Comparison of ENCODE assay signal across 15 cellular contexts in genomic region chr1:51281807-51282206, GRCh38. TPM values are rescaled to one million over a fixed set of nuclear protein-coding genes. Genes with fewer than 3 reads are reported as not detected.
DNase-seq lines count a peak whose midpoint lies in the region; ATAC-seq and TF ChIP-seq lines count a peak whose summit lies in the region.
"Had no signal": no experiment of that assay in that cellular context is flagged by ENCODE, and none has a peak within 500 bp of the region (broad histone marks: within the 10 kb centered on the region; RNA-seq: fewer than 3 reads in every experiment).

No MANE protein-coding gene starts in this region.

- H3K27ac ChIP-seq in right atrium auricular region: no peak overlapping the region
- H3K27ac ChIP-seq in heart right ventricle: no peak overlapping the region
- no peak overlapping the region for H3K27ac ChIP-seq in HEK293 (ENCODE audit: extremely low read depth, low read depth, low read length)
- peak overlapping the region; percentile 42 to 64 for H3K27ac ChIP-seq in thoracic aorta
- no peak overlapping the region for H3K27ac ChIP-seq in mesendoderm (ENCODE audit: low read depth, low read length)
- H3K27ac ChIP-seq in Karpas-422 (ENCODE audit: low read length): no peak overlapping the region
- H3K27ac ChIP-seq: A549 had no signal

- peak; percentile 54 for DNase-seq in right atrium auricular region (ENCODE audit: low spot score)
- DNase-seq in heart right ventricle: no peak
- DNase-seq in thoracic aorta (ENCODE audit: low spot score): no peak
- DNase-seq in mesendoderm: no peak
- DNase-seq in Karpas-422: no peak
- no peak for DNase-seq in retina
- DNase-seq: CD8-positive, alpha-beta T cell; COR-L47; DMS153; HFFc6 had no signal

- no peak overlapping the region for H2AFZ ChIP-seq in Karpas-422 (ENCODE audit: low read length)

- no peak for TF ChIP-seq CTCF in right atrium auricular region (IDR thresholded peaks at IDR 0.05)
- TF ChIP-seq CTCF in heart right ventricle (IDR thresholded peaks at IDR 0.05): no peak
- TF ChIP-seq CTCF in HEK293 (tag by site-specific recombination; IDR thresholded peaks at IDR 0.05): no peak
- TF ChIP-seq CTCF in thoracic aorta (IDR thresholded peaks at IDR 0.05): no peak

- H3K36me3 ChIP-seq in right atrium auricular region: peaks cover 6% of the 10 kb centered on the region
- peaks cover 0 to 23% (median 0%) of the 10 kb centered on the region in 9 donors for H3K36me3 ChIP-seq in heart right ventricle
- peaks cover 0 to 9% of the 10 kb centered on the region in 2 experiments; a peak in 2 of 3 replicates for H3K36me3 ChIP-seq in HEK293 (ENCODE audit: control insufficient read depth in 2 of 2, insufficient read depth in 1 of 2, low read length in 2 of 2)
- H3K36me3 ChIP-seq in thoracic aorta: no peaks in the 10 kb centered on the region
- H3K36me3 ChIP-seq in mesendoderm (ENCODE audit: control insufficient read depth, insufficient read depth, low read length): no peaks in the 10 kb centered on the region
- H3K36me3 ChIP-seq in Karpas-422 (ENCODE audit: insufficient read depth, low read length): no peaks in the 10 kb centered on the region
- H3K36me3 ChIP-seq: HAP-1 had no signal

- no peak overlapping the region for H4K5ac ChIP-seq in mesendoderm (ENCODE audit: low read length)

- H4K8ac ChIP-seq in mesendoderm (ENCODE audit: low read depth, low read length): no peak overlapping the region

- H3K4ac ChIP-seq in mesendoderm (ENCODE audit: low read depth, low read length): no peak overlapping the region

- H3K23ac ChIP-seq in mesendoderm (ENCODE audit: low read length): no peak overlapping the region

- H3K18ac ChIP-seq in mesendoderm (ENCODE audit: low read length): no peak overlapping the region

- POLR2A ChIA-PET in HEK293 (lab: Yijun Ruan, JAX): no interaction called here

- intact Hi-C loops in heart right ventricle (cut with DNase I): no loop called here

- WGBS in heart right ventricle, 2 donors: 48 to 73% methylated on average over 5 of the region's 5 CpGs
- no CpG with 5 or more reads among the region's 5 CpGs for WGBS in mesendoderm (ENCODE audit: extremely low coverage, insufficient coverage, low lambda C conversion rate)

- H3K9ac ChIP-seq in mesendoderm (ENCODE audit: low read length) (no peak overlapping the region), Karpas-422 (ENCODE audit: low read length) (no peak overlapping the region)

- H2AK5ac ChIP-seq in mesendoderm (ENCODE audit: low read length): no peak overlapping the region

- no peak for ATAC-seq in heart right ventricle
- ATAC-seq in SK-N-SH treated with all-trans-retinoic acid at 6 μM for 48 hours: no peak
- ATAC-seq in thoracic aorta (ENCODE audit: insufficient number of reproducible peaks, low FRiP score, low read depth): no peak
- ATAC-seq: A549; CD8-positive, alpha-beta T cell had no signal

- H3K4me2 ChIP-seq in mesendoderm (ENCODE audit: low read length) (no peak overlapping the region), Karpas-422 (ENCODE audit: low read depth, low read length, poor library complexity, severe bottlenecking) (no peak overlapping the region)
- H3K4me2 ChIP-seq: A549 had no signal

- CTCF ChIA-PET in HEK293 (lab: Yijun Ruan, JAX): no interaction called here

- H3K9me3 ChIP-seq in right atrium auricular region (no peaks in the 10 kb centered on the region), heart right ventricle (no peaks in the 10 kb centered on the region), HEK293 (ENCODE audit: control insufficient read depth, insufficient read depth, low read depth, low read length) (no peaks in the 10 kb centered on the region), thoracic aorta (no peaks in the 10 kb centered on the region), Karpas-422 (ENCODE audit: low read length) (no peaks in the 10 kb centered on the region)
- H3K9me3 ChIP-seq: A549, HAP-1 had no signal

- H4K20me1 ChIP-seq in Karpas-422 (ENCODE audit: insufficient read depth, low read depth, low read length): 0 out of 2 replicates have a peak, but pooled peaks cover 3% of the 10 kb centered on the region

- no peaks in the 10 kb centered on the region for H3K79me2 ChIP-seq in mesendoderm (ENCODE audit: control insufficient read depth, insufficient read depth, low read length)
- H3K79me2 ChIP-seq in Karpas-422 (ENCODE audit: low read length): no peaks in the 10 kb centered on the region

- no peaks in the 10 kb centered on the region for H3K27me3 ChIP-seq in right atrium auricular region
- H3K27me3 ChIP-seq in heart right ventricle: no peaks in the 10 kb centered on the region
- H3K27me3 ChIP-seq in thoracic aorta (replicated peaks; ENCODE audit: insufficient read depth): no peaks in the 10 kb centered on the region
- no peaks in the 10 kb centered on the region for H3K27me3 ChIP-seq in mesendoderm (ENCODE audit: insufficient read depth, low read length, poor library complexity)
- no peaks in the 10 kb centered on the region for H3K27me3 ChIP-seq in Karpas-422 (ENCODE audit: low read length)

- no peaks in the 10 kb centered on the region for H3K9me2 ChIP-seq in Karpas-422 (replicated peaks; ENCODE audit: insufficient read depth, low read length)

- H3K79me1 ChIP-seq in mesendoderm (ENCODE audit: low read length): no peaks in the 10 kb centered on the region

- H3K56ac ChIP-seq in mesendoderm (ENCODE audit: low read length): no peak overlapping the region

- H3K4me1 ChIP-seq in right atrium auricular region (peaks cover 0 to 13% of the 10 kb centered on the region in 2 donors), heart right ventricle (peaks cover 0 to 34% (median 14%) of the 10 kb centered on the region in 9 donors), HEK293 (ENCODE audit: control insufficient read depth, insufficient read depth, low read length) (peaks cover 11% of the 10 kb centered on the region), thoracic aorta (ENCODE audit: control insufficient read depth in 1 of 2, low read depth in 2 of 2) (peaks cover 15 to 26% of the 10 kb centered on the region in 2 donors), mesendoderm (ENCODE audit: control insufficient read depth, low read depth, low read length) (no peaks in the 10 kb centered on the region), Karpas-422 (ENCODE audit: low read length) (peaks cover 8% of the 10 kb centered on the region)
- H3K4me1 ChIP-seq: HAP-1 had no signal

- H2BK15ac ChIP-seq in mesendoderm (replicated peaks; ENCODE audit: low read depth): no peak overlapping the region

- no peak overlapping the region for H2BK120ac ChIP-seq in mesendoderm (ENCODE audit: low read depth, low read length)

- no peak overlapping the region for H2BK5ac ChIP-seq in mesendoderm (ENCODE audit: low read length)

- H3K4me3 ChIP-seq in right atrium auricular region: no peak overlapping the region
- no peak overlapping the region for H3K4me3 ChIP-seq in heart right ventricle
- H3K4me3 ChIP-seq in HEK293 (ENCODE audit: low read depth, low read length): no peak overlapping the region
- no peak overlapping the region for H3K4me3 ChIP-seq in thoracic aorta
- H3K4me3 ChIP-seq in mesendoderm (ENCODE audit: low read length): no peak overlapping the region
- no peak overlapping the region for H3K4me3 ChIP-seq in Karpas-422 (ENCODE audit: low read length)
- H3K4me3 ChIP-seq: A549, HAP-1 had no signal

TF ChIP-seq in HEK293, 187 proteins besides CTCF, POLR2A, EP300 and RAD21:
- TF ChIP-seq FEZF1 (tag by site-specific recombination; IDR thresholded peaks at IDR 0.05): peak; percentile 48; the same call in 1 of the 2 replicates
- TF ChIP-seq ZNF660 (tag by site-specific recombination; IDR thresholded peaks at IDR 0.05): no peak
- TF ChIP-seq ZNF341 (tag by site-specific recombination; IDR thresholded peaks at IDR 0.05; ENCODE audit: low read depth): no peak
- no peak for TF ChIP-seq ZNF530 (tag by site-specific recombination; IDR thresholded peaks at IDR 0.05; ENCODE audit: low read depth)

TF ChIP-seq in SK-N-SH treated with all-trans-retinoic acid at 6 μM for 48 hours, 23 proteins besides CTCF, POLR2A, EP300 and RAD21 (continues in another document):
- TF ChIP-seq POU6F1 (CRISPR knock-in tag; IDR thresholded peaks at IDR 0.05; ENCODE audit: borderline replicate concordance, low read depth) (no peak), GLIS3 (CRISPR knock-in tag; IDR thresholded peaks at IDR 0.05) (no peak), OSR1 (CRISPR knock-in tag; IDR thresholded peaks at IDR 0.05) (no peak)

RNA-seq across cellular contexts. Expression of gene RNF11, which starts 45.7 kb away (rescaled TPM):
- 100 to 1,000 TPM in 1 of 2 donors, 10 to 100 TPM in 1; 87.2 to 103 TPM for total RNA-seq in right atrium auricular region
- total RNA-seq in heart right ventricle: 100 to 1,000 TPM; 107 to 157 (median 115) TPM
- 10 to 100 TPM; 33.5 to 69.6 TPM for polyA plus RNA-seq in heart right ventricle
- 100 to 1,000 TPM; 102 to 112 TPM for total RNA-seq in thoracic aorta
- 52.5 TPM for polyA plus RNA-seq in mesendoderm (2013, experiment 1 of 2)
- 53.1 TPM for polyA plus RNA-seq in mesendoderm (2013, experiment 2 of 2)
- total RNA-seq in Karpas-422 (2014; rRNA removed; shearing (Covaris generic); ENCODE audit: low replicate concordance): 10.0 and 12.3 TPM in 2 replicates

RNA-seq across cellular contexts. Expression of gene TTC39A, which starts 48.6 kb away (rescaled TPM):
- total RNA-seq in right atrium auricular region: 10 to 100 TPM; 14.9 to 33.7 TPM
- total RNA-seq in heart right ventricle: 10 to 100 TPM; 14.3 to 38.7 (median 23.2) TPM
- polyA plus RNA-seq in heart right ventricle: 10 to 100 TPM in 1 of 2 donors, 1 to 10 TPM in 1; 4.3 to 14.0 TPM
- 1 to 10 TPM; 1.2 to 4.0 TPM for total RNA-seq in thoracic aorta
- 3.7 TPM for polyA plus RNA-seq in mesendoderm (2013, experiment 1 of 2)
- polyA plus RNA-seq in mesendoderm (2013, experiment 2 of 2): 3.6 TPM
- total RNA-seq in Karpas-422 (2014; rRNA removed; shearing (Covaris generic); ENCODE audit: low replicate concordance): not detected in 2 replicates
- total RNA-seq: CD8-positive, alpha-beta T cell had no signal
- polyA plus RNA-seq: CD14-positive monocyte had no signal

Comparison
In these comparisons a context has a peak if more than half of its experiments do, and no peak if none do; other contexts are left out.
1. H3K27ac ChIP-seq: peak in thoracic aorta (2 of 2); none in right atrium auricular region (0 of 2), heart right ventricle (0 of 10), HEK293 (single experiment), mesendoderm (single experiment) and Karpas-422 (single experiment).